ENCODE assay signal across 24 cellular contexts in the genomic region with DNA sequence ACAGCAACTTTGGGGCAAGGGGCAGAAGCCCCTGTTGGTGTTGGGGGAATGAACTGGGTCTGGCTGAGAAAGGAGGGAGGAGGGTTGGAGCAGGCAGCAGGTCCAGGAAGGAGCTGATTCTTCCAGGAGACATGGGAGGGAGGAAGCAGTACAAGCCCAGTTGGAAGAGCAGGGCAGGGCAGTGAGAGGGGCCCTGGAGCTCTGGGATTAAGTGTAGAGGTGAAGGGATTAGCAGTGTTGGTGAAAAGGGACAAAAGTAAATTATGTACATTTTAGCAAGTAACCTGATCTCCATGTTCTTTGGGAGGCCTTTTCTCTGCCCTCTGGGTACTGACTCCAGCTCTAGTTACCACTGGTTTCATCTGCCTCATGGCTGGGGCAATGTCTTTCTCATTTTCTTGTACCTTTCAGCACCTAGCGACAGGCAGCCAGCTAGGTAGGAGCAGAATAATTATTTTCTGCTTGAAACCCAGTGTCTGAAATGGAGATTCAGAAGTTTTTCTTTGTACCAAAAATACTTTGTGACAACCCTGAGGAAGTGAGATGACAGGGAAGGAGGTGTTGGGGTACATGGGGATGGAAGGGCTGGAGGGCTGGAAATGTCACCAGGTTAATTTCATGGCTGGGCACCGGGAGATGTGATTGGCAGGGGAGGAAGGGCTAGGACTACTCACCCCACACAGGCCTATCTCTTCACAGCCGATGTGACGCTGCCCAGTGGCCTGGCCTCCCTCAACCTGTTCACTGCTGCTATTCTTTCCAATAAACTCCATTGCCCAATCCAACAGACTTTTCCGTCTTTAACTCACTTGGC. TPM values are rescaled to one million over a fixed set of nuclear protein-coding genes. Genes with fewer than 3 reads are reported as not detected.
DNase-seq lines count a peak whose midpoint lies in the region; ATAC-seq and TF ChIP-seq lines count a peak whose summit lies in the region.
"Had no signal": no experiment of that assay in that cellular context is flagged by ENCODE, and none has a peak within 500 bp of the region (broad histone marks: within the 10 kb centered on the region; RNA-seq: fewer than 3 reads in every experiment).

No MANE protein-coding gene starts in this region.

- H3K4me1 ChIP-seq in BLaER1 treated with 17β-estradiol and CSF1 and Interleukin-3, amounts not matched to agents 10 nM and 100 nM: peaks cover 6 to 12% (median 9%) of the 10 kb centered on the region in 10 experiments; a peak in 16 of 20 replicates
- no peaks in the 10 kb centered on the region; the same call in 1 of the 2 replicates for H3K4me1 ChIP-seq in GM23338 (ENCODE audit: insufficient read depth)
- H3K4me1 ChIP-seq in CD8-positive, alpha-beta T cell (ENCODE audit: insufficient read depth, low read length): no peaks in the 10 kb centered on the region

- H3K27me3 Mint-ChIP-seq in GM23338 (ENCODE audit: insufficient read depth, low read depth, poor library complexity): peaks cover 8% of the 10 kb centered on the region
- H3K27me3 Mint-ChIP-seq in WTC11 (ENCODE audit: low read depth): peaks cover 5% of the 10 kb centered on the region
- H3K27me3 Mint-ChIP-seq in CD8-positive, alpha-beta T cell (ENCODE audit: low read depth): peaks cover 6% of the 10 kb centered on the region
- H3K27me3 Mint-ChIP-seq: IgD-negative memory B cell had no signal

- no peak overlapping the region for H3K4me3 ChIP-seq in BLaER1 treated with 17β-estradiol and CSF1 and Interleukin-3, amounts not matched to agents 10 nM and 100 nM
- no peak overlapping the region for H3K4me3 ChIP-seq in GM23338
- H3K4me3 ChIP-seq in CD8-positive, alpha-beta T cell (ENCODE audit: low read depth, low read length): no peak overlapping the region

- H4K20me1 ChIP-seq in BLaER1 treated with 17β-estradiol and CSF1 and Interleukin-3, amounts not matched to agents 10 nM and 100 nM: no peaks in the 10 kb centered on the region
- H4K20me1 ChIP-seq in GM23338 (replicated peaks; ENCODE audit: insufficient read depth): no peaks in the 10 kb centered on the region

- H3K36me3 ChIP-seq in BLaER1 treated with 17β-estradiol and CSF1 and Interleukin-3, amounts not matched to agents 10 nM and 100 nM: 0 out of 22 replicates have a peak, but pooled peaks cover 0 to 2% (median 0%) of the 10 kb centered on the region in 11 experiments
- H3K36me3 ChIP-seq in GM23338 (ENCODE audit: insufficient read depth): no peaks in the 10 kb centered on the region
- no peaks in the 10 kb centered on the region for H3K36me3 ChIP-seq in CD8-positive, alpha-beta T cell (ENCODE audit: insufficient read depth, low read length)

- H3K4me1 Mint-ChIP-seq in GM23338 (peaks cover 16% of the 10 kb centered on the region), WTC11 (peaks cover 29% of the 10 kb centered on the region)
- no peaks in the 10 kb centered on the region for H3K4me1 Mint-ChIP-seq in CD8-positive, alpha-beta T cell (ENCODE audit: low read depth)

- no peaks in the 10 kb centered on the region for H3K79me2 ChIP-seq in GM23338 (replicated peaks; ENCODE audit: insufficient read depth)

- H3K9me3 ChIP-seq in BLaER1 treated with 17β-estradiol and CSF1 and Interleukin-3, amounts not matched to agents 10 nM and 100 nM (replicated peaks in 1 of 11): peaks cover 9 to 17% (median 10%) of the 10 kb centered on the region in 11 experiments; a peak in 21 of 22 replicates
- H3K9me3 ChIP-seq in CD8-positive, alpha-beta T cell (ENCODE audit: low read length): no peaks in the 10 kb centered on the region

- no peaks in the 10 kb centered on the region for H3K27me3 ChIP-seq in BLaER1 treated with 17β-estradiol and CSF1 and Interleukin-3, amounts not matched to agents 10 nM and 100 nM
- H3K27me3 ChIP-seq in GM23338 (ENCODE audit: insufficient read depth): no peaks in the 10 kb centered on the region
- H3K27me3 ChIP-seq in CD8-positive, alpha-beta T cell (ENCODE audit: insufficient read depth, low read length): no peaks in the 10 kb centered on the region

- H3K9me3 Mint-ChIP-seq in GM23338 (peaks cover 14% of the 10 kb centered on the region), WTC11 (peaks cover 30% of the 10 kb centered on the region)
- H3K9me3 Mint-ChIP-seq in CD8-positive, alpha-beta T cell: no peaks in the 10 kb centered on the region

- H3K9me2 ChIP-seq in GM23338 (ENCODE audit: insufficient read depth): peaks cover 7% of the 10 kb centered on the region; the same call in 1 of the 2 replicates

- no peak overlapping the region for H3K9ac ChIP-seq in BLaER1 treated with 17β-estradiol and CSF1 and Interleukin-3, amounts not matched to agents 10 nM and 100 nM

- H3K27ac Mint-ChIP-seq in GM23338: no peak overlapping the region
- H3K27ac Mint-ChIP-seq in WTC11: no peak overlapping the region
- no peak overlapping the region for H3K27ac Mint-ChIP-seq in CD8-positive, alpha-beta T cell
- H3K27ac Mint-ChIP-seq: IgD-negative memory B cell had no signal

- POLR2A ChIA-PET in WTC11 (lab: Charles Lee): no interaction called here
- POLR2A ChIA-PET in CD8-positive, alpha-beta T cell (lab: Charles Lee): no interaction called here

- no peaks in the 10 kb centered on the region for H3F3A ChIP-seq in GM23338 (replicated peaks; ENCODE audit: low read depth)

- no peak overlapping the region for H2AFZ ChIP-seq in GM23338

- no peak overlapping the region for H3K27ac ChIP-seq in BLaER1 treated with 17β-estradiol and CSF1 and Interleukin-3, amounts not matched to agents 10 nM and 100 nM
- H3K27ac ChIP-seq in GM23338 (ENCODE audit: low read depth): no peak overlapping the region
- no peak overlapping the region for H3K27ac ChIP-seq in CD8-positive, alpha-beta T cell (ENCODE audit: low read depth, low read length)
- H3K27ac ChIP-seq: C4-2B, HL-60 had no signal

- H3K4me2 ChIP-seq in BLaER1 treated with 17β-estradiol and CSF1 and Interleukin-3, amounts not matched to agents 10 nM and 100 nM: peak overlapping the region in 9 of 11 experiments; percentile 12 to 66 (median 46); a peak in 16 of 22 replicates
- 0 out of 2 replicates have a peak overlapping the region, but pooled peaks have one; percentile 48 for H3K4me2 ChIP-seq in GM23338

- CTCF ChIA-PET in WTC11 (lab: Charles Lee): no interaction called here
- CTCF ChIA-PET in CD8-positive, alpha-beta T cell (lab: Charles Lee): no interaction called here

- ATAC-seq in GM23338 (peak; percentile 72), WTC11 (peak; percentile 64)
- no peak for ATAC-seq in CD8-positive, alpha-beta T cell
- ATAC-seq: SK-N-SH treated with all-trans-retinoic acid at 6 μM for 48 hours had no signal

- intact Hi-C loops in CD8-positive, alpha-beta T cell (cut with DNase I, micrococcal nuclease): no loop called here

- H3K4me3 Mint-ChIP-seq in GM23338 (no peak overlapping the region), WTC11 (no peak overlapping the region)
- H3K4me3 Mint-ChIP-seq in CD8-positive, alpha-beta T cell: no peak overlapping the region

- H3K36me3 Mint-ChIP-seq in GM23338 (ENCODE audit: low read depth) (peaks cover 8% of the 10 kb centered on the region), WTC11 (peaks cover 14% of the 10 kb centered on the region)
- peaks cover 2% of the 10 kb centered on the region for H3K36me3 Mint-ChIP-seq in CD8-positive, alpha-beta T cell

- TF ChIP-seq CTCF in GM23338 (conservative IDR thresholded peaks at IDR 0.05; ENCODE audit: low read depth in 2 of 2): no peak
- no peak for TF ChIP-seq CTCF in WTC11 (IDR thresholded peaks at IDR 0.05)
- TF ChIP-seq CTCF in CD8-positive, alpha-beta T cell (IDR thresholded peaks at IDR 0.05): no peak

- DNase-seq in GM23338 (ENCODE audit: low spot score): no peak
- DNase-seq in WTC11 (ENCODE audit: low spot score): no peak
- peak; percentile 74 for DNase-seq in mesenteric fat pad (ENCODE audit: low spot score)
- no peak for DNase-seq in SW 1271 (lab: John Stamatoyannopoulos, UW)
- no peak for DNase-seq in T-helper 9 cell
- DNase-seq in hypothalamus (lab: John Stamatoyannopoulos, UW): no peak
- no peak for DNase-seq in CD8-positive, alpha-beta T cell
- DNase-seq: GDM1; MM.1S; NCI-H1092; NCI-H1436 treated with DMSO at 0.1 percent for 48 hours; NCI-H2029; NCI-H446 treated with DMSO at 0.1 percent for 48 hours; NK-92 treated with Interleukin-12 subunit alpha and Interleukin-12 subunit beta, amount 100 ng/mL, for 24 hours; SHP77; T-helper 1 cell had no signal

TF ChIP-seq in GM23338, 12 proteins besides CTCF, POLR2A, EP300 and RAD21 (continues in another document):
- no peak for TF ChIP-seq STAT1 (IDR thresholded peaks at IDR 0.05; ENCODE audit: unreplicated experiment)

TF ChIP-seq in WTC11, 78 proteins besides CTCF, POLR2A, EP300 and RAD21 (continues in another document):
- TF ChIP-seq, protein P1, sequence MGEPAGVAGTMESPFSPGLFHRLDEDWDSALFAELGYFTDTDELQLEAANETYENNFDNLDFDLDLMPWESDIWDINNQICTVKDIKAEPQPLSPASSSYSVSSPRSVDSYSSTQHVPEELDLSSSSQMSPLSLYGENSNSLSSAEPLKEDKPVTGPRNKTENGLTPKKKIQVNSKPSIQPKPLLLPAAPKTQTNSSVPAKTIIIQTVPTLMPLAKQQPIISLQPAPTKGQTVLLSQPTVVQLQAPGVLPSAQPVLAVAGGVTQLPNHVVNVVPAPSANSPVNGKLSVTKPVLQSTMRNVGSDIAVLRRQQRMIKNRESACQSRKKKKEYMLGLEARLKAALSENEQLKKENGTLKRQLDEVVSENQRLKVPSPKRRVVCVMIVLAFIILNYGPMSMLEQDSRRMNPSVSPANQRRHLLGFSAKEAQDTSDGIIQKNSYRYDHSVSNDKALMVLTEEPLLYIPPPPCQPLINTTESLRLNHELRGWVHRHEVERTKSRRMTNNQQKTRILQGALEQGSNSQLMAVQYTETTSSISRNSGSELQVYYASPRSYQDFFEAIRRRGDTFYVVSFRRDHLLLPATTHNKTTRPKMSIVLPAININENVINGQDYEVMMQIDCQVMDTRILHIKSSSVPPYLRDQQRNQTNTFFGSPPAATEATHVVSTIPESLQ (CRISPR knock-in tag; IDR thresholded peaks at IDR 0.05): no peak
- no peak for TF ChIP-seq GTF2I (CRISPR knock-in tag; conservative IDR thresholded peaks at IDR 0.05)

RNA-seq across cellular contexts. Expression of gene NNAT, which starts 34.7 kb away (rescaled TPM):
- total RNA-seq in GM23338 (2014; rRNA removed; shearing (Covaris generic)): 1.6 and 4.3 TPM in 2 replicates
- polyA plus RNA-seq in GM23338 (2016; fragmentation: Nextera tagmentation; extraction: Ambion mirVana): 2.8 and 4.9 TPM in 2 replicates
- total RNA-seq in WTC11 (2021): 59.8 to 90.0 TPM (median 61.1 TPM) in 3 replicates
- 27.3 TPM for total RNA-seq in mesenteric fat pad
- total RNA-seq in CD8-positive, alpha-beta T cell: not detected
- total RNA-seq: HT1080, LHCN-M2, OCI-LY7 had no signal
- polyA plus RNA-seq: IgD-negative memory B cell had no signal

RNA-seq across cellular contexts. Expression of gene BLCAP, which starts 41.3 kb away (rescaled TPM):
- total RNA-seq in GM23338 (2014; rRNA removed; shearing (Covaris generic)): 63.5 and 64.8 TPM in 2 replicates
- 58.9 and 62.2 TPM in 2 replicates for polyA plus RNA-seq in GM23338 (2016; fragmentation: Nextera tagmentation; extraction: Ambion mirVana)
- total RNA-seq in WTC11 (2021) (53.5 to 85.6 TPM (median 54.4 TPM) in 3 replicates), mesenteric fat pad (148 TPM)
- 10 to 100 TPM; 60.1 to 60.6 TPM for total RNA-seq in CD8-positive, alpha-beta T cell
